ENCODE assay signal across 1 cellular context in the genomic region with DNA sequence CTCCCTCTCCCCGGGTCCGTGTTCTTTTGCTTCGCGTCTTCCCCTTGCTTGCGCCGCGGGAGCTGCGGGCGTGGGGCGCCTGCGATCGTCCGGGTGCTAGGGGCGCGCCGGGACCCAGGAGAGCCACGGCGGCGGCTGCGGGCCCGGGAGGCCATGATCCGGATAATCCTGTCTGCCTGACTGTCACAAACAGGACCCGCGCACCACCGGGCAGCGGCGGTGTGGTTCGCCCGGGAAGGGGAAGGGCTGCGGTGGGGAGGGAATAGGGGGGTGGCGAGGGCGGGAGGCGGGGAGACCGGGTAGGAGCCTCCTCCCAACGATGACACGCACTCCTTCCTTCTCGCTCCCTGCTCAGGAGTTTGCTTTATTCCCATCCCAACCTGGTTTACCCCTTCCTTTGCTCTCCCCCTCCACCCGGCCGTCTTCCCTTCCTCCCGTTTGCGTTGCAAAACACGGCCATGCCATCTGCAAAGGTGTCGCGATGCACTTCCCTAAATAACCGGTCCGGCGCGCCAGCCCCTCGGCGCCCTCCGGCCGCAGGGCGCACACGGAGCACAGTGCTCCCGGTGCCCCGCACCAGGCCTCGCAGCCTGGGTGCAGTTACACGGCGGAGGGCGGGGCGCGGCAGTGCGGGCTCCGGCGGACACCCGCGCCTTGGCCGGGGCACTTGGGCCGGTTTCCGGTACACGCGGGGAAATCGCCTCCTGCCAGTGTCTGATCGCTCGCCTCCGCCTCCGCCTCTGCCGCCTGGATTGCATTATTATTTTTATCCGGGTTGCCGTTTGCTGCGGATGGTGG.
A peak's percentile ranks its signal among the peaks of the same experiment; 100 is the strongest.
TF ChIP-seq lines count a peak whose summit lies in the region.

No MANE protein-coding gene starts in this region.

TF ChIP-seq in HepG2, 621 proteins besides CTCF, POLR2A, EP300 and RAD21 (continued from another document and continues in another):
- TF ChIP-seq, protein P1, sequence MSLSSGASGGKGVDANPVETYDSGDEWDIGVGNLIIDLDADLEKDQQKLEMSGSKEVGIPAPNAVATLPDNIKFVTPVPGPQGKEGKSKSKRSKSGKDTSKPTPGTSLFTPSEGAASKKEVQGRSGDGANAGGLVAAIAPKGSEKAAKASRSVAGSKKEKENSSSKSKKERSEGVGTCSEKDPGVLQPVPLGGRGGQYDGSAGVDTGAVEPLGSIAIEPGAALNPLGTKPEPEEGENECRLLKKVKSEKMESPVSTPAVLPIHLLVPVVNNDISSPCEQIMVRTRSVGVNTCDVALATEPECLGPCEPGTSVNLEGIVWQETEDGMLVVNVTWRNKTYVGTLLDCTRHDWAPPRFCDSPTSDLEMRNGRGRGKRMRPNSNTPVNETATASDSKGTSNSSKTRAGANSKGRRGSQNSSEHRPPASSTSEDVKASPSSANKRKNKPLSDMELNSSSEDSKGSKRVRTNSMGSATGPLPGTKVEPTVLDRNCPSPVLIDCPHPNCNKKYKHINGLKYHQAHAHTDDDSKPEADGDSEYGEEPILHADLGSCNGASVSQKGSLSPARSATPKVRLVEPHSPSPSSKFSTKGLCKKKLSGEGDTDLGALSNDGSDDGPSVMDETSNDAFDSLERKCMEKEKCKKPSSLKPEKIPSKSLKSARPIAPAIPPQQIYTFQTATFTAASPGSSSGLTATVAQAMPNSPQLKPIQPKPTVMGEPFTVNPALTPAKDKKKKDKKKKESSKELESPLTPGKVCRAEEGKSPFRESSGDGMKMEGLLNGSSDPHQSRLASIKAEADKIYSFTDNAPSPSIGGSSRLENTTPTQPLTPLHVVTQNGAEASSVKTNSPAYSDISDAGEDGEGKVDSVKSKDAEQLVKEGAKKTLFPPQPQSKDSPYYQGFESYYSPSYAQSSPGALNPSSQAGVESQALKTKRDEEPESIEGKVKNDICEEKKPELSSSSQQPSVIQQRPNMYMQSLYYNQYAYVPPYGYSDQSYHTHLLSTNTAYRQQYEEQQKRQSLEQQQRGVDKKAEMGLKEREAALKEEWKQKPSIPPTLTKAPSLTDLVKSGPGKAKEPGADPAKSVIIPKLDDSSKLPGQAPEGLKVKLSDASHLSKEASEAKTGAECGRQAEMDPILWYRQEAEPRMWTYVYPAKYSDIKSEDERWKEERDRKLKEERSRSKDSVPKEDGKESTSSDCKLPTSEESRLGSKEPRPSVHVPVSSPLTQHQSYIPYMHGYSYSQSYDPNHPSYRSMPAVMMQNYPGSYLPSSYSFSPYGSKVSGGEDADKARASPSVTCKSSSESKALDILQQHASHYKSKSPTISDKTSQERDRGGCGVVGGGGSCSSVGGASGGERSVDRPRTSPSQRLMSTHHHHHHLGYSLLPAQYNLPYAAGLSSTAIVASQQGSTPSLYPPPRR (CRISPR knock-in tag; IDR thresholded peaks at IDR 0.05; ENCODE audit: borderline replicate concordance) = no peak
- peak; percentile 65; the same call in 1 of the 2 replicates for TF ChIP-seq PHF8 (CRISPR knock-in tag; IDR thresholded peaks at IDR 0.05)
- no peak for TF ChIP-seq ZBTB8A (CRISPR knock-in tag; IDR thresholded peaks at IDR 0.05; ENCODE audit: borderline replicate concordance, low read depth)
- TF ChIP-seq, protein P2, sequence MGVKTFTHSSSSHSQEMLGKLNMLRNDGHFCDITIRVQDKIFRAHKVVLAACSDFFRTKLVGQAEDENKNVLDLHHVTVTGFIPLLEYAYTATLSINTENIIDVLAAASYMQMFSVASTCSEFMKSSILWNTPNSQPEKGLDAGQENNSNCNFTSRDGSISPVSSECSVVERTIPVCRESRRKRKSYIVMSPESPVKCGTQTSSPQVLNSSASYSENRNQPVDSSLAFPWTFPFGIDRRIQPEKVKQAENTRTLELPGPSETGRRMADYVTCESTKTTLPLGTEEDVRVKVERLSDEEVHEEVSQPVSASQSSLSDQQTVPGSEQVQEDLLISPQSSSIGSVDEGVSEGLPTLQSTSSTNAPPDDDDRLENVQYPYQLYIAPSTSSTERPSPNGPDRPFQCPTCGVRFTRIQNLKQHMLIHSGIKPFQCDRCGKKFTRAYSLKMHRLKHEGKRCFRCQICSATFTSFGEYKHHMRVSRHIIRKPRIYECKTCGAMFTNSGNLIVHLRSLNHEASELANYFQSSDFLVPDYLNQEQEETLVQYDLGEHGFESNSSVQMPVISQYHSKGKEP (CRISPR knock-in tag; IDR thresholded peaks at IDR 0.05) = no peak
- no peak for TF ChIP-seq BRF2 (CRISPR knock-in tag; IDR thresholded peaks at IDR 0.05)
- no peak for TF ChIP-seq ZNF546 (CRISPR knock-in tag; conservative IDR thresholded peaks at IDR 0.05)
- TF ChIP-seq ZMYM4 (CRISPR knock-in tag; IDR thresholded peaks at IDR 0.05) = no peak
- no peak for TF ChIP-seq RAD51 (IDR thresholded peaks at IDR 0.05; ENCODE audit: borderline replicate concordance)
- no peak for TF ChIP-seq ZNF10 (CRISPR knock-in tag; IDR thresholded peaks at IDR 0.05; ENCODE audit: borderline replicate concordance, low read depth)
- TF ChIP-seq ARID3A (IDR thresholded peaks at IDR 0.05; ENCODE audit: low read depth, low read length) = no peak
- no peak for TF ChIP-seq ETV6 (CRISPR knock-in tag; conservative IDR thresholded peaks at IDR 0.05)
- TF ChIP-seq ZNF232 (CRISPR knock-in tag; IDR thresholded peaks at IDR 0.05; ENCODE audit: borderline replicate concordance) = no peak
- TF ChIP-seq KLF6 (CRISPR knock-in tag; IDR thresholded peaks at IDR 0.05) = no peak
- no peak for TF ChIP-seq SMARCE1 (IDR thresholded peaks at IDR 0.05; ENCODE audit: borderline replicate concordance)
- no peak for TF ChIP-seq DDIT3 (CRISPR knock-in tag; IDR thresholded peaks at IDR 0.05)
- TF ChIP-seq BHLHE40 (IDR thresholded peaks at IDR 0.05; ENCODE audit: low read length) = no peak
- TF ChIP-seq IRF9 (CRISPR knock-in tag; IDR thresholded peaks at IDR 0.05; ENCODE audit: borderline replicate concordance) = 0 out of 2 replicates have a peak, but pooled peaks have one; percentile 4
- no peak for TF ChIP-seq PAX8 (CRISPR knock-in tag; IDR thresholded peaks at IDR 0.05; ENCODE audit: borderline replicate concordance)
- TF ChIP-seq ZFP36L1 (CRISPR knock-in tag; IDR thresholded peaks at IDR 0.05) = no peak
- no peak for TF ChIP-seq ATF1 (CRISPR knock-in tag; IDR thresholded peaks at IDR 0.05)
- TF ChIP-seq ZNF34 (CRISPR knock-in tag; IDR thresholded peaks at IDR 0.05; ENCODE audit: borderline replicate concordance) = no peak
- 0 out of 2 replicates have a peak, but pooled peaks have one; percentile 22 for TF ChIP-seq ZBTB2 (CRISPR knock-in tag; IDR thresholded peaks at IDR 0.05; ENCODE audit: low read depth)
- TF ChIP-seq ISX (CRISPR knock-in tag; conservative IDR thresholded peaks at IDR 0.05) = no peak
- TF ChIP-seq ZNF543 (CRISPR knock-in tag; IDR thresholded peaks at IDR 0.05) = no peak
- TF ChIP-seq MTA3 (CRISPR knock-in tag; IDR thresholded peaks at IDR 0.05) = no peak
- TF ChIP-seq SCMH1 (CRISPR knock-in tag; IDR thresholded peaks at IDR 0.05; ENCODE audit: borderline replicate concordance) = no peak
- TF ChIP-seq ZNF597 (CRISPR knock-in tag; IDR thresholded peaks at IDR 0.05) = no peak
- no peak for TF ChIP-seq TFE3 (CRISPR knock-in tag; IDR thresholded peaks at IDR 0.05)
- no peak for TF ChIP-seq ZNF230 (CRISPR knock-in tag; IDR thresholded peaks at IDR 0.05)
- no peak for TF ChIP-seq ZNF441 (CRISPR knock-in tag; IDR thresholded peaks at IDR 0.05; ENCODE audit: borderline replicate concordance)
- no peak for TF ChIP-seq SKIL (CRISPR knock-in tag; IDR thresholded peaks at IDR 0.05; ENCODE audit: borderline replicate concordance)
- TF ChIP-seq MYC (CRISPR knock-in tag; IDR thresholded peaks at IDR 0.05; ENCODE audit: borderline replicate concordance) = peak; percentile 10; the same call in 1 of the 2 replicates
- TF ChIP-seq MED8 (CRISPR knock-in tag; IDR thresholded peaks at IDR 0.05; ENCODE audit: insufficient replicate concordance) = no peak
